Comparison of ENCODE assay signal across 22 cellular contexts in the genomic region with DNA sequence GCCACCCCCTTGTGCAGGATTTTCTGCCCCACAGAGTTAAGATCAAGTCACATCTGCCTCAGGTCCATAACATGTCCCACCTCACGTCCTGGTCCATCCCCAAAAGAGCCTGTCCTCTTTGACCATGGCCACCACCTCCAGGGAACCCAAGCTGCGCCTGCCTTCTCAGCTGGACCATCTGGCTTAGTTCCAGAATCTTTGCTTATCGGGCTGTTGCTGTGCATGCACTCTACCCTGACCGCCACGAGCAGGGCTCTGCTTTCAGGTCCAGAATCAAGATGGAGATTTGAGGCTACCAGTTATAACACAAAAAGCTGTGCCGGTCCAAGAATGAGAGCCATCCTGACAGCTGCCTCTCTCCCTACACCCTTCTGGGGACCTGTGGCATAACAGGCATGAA.
"Had no signal": no experiment of that assay in that cellular context is flagged by ENCODE, and none has a peak within 500 bp of the region (broad histone marks: within the 10 kb centered on the region; RNA-seq: fewer than 3 reads in every experiment).

No MANE protein-coding gene starts in this region.

- H3K27me3 ChIP-seq: esophagus squamous epithelium, gastroesophageal sphincter had no signal

- H3K4me3 Mint-ChIP-seq: activated naive CD8-positive, alpha-beta T cell treated with anti-CD3 and anti-CD28 coated beads for 36 hours; activated T-helper 17 cell treated with anti-CD3 and anti-CD28 coated beads, Interleukin-2, amount 50 U/mL, for 72 hours; endodermal cell; mesothelial cell of epicardium; natural killer cell treated with Interleukin-12 subunit alpha and Interleukin-12 subunit beta and Interleukin-15 and Interleukin-18, amount 100 ng/mL, for 72 hours; type B pancreatic cell had no signal

- H3K4me1 ChIP-seq: esophagus squamous epithelium had no signal

- H3K4me1 Mint-ChIP-seq: activated T-helper 17 cell treated with anti-CD3 and anti-CD28 coated beads, Interleukin-2, amount 50 U/mL, for 72 hours; endodermal cell; mesothelial cell of epicardium had no signal

- H3K36me3 Mint-ChIP-seq: activated naive CD8-positive, alpha-beta T cell treated with anti-CD3 and anti-CD28 coated beads for 36 hours; mesothelial cell of epicardium; natural killer cell treated with Interleukin-12 subunit alpha and Interleukin-12 subunit beta and Interleukin-15 and Interleukin-18, amount 100 ng/mL, for 72 hours; type B pancreatic cell had no signal

- H3K27me3 Mint-ChIP-seq: activated naive CD8-positive, alpha-beta T cell treated with anti-CD3 and anti-CD28 coated beads for 36 hours had no signal

- H3K9me3 ChIP-seq: esophagus squamous epithelium, gastroesophageal sphincter, thoracic aorta had no signal

- H3K27ac ChIP-seq: esophagus squamous epithelium, gastroesophageal sphincter, thoracic aorta had no signal

- H3K4me3 ChIP-seq: esophagus squamous epithelium, gastroesophageal sphincter, thoracic aorta had no signal

- H3K36me3 ChIP-seq: esophagus squamous epithelium, gastroesophageal sphincter, thoracic aorta had no signal

- H3K27ac Mint-ChIP-seq: activated naive CD8-positive, alpha-beta T cell treated with anti-CD3 and anti-CD28 coated beads for 36 hours; activated T-helper 17 cell treated with anti-CD3 and anti-CD28 coated beads, Interleukin-2, amount 50 U/mL, for 72 hours; endodermal cell; mesothelial cell of epicardium; natural killer cell treated with Interleukin-12 subunit alpha and Interleukin-12 subunit beta and Interleukin-15 and Interleukin-18, amount 100 ng/mL, for 72 hours; type B pancreatic cell had no signal

- DNase-seq: activated CD4-positive, alpha-beta T cell treated with anti-CD3 and anti-CD28 coated beads for 48 hours; activated naive CD4-positive, alpha-beta T cell; activated naive CD8-positive, alpha-beta T cell treated with anti-CD3 and anti-CD28 coated beads for 36 hours; activated T-cell treated with anti-CD3 and anti-CD28 coated beads, Interleukin-2, amount 50 U/mL, for 1 hour; cortex of kidney; endodermal cell; esophagus squamous epithelium; head of caudate nucleus; hypothalamus; left ventricle myocardium superior; mammary epithelial cell; stimulated activated CD4-positive, alpha-beta T cell treated with anti-CD3 and anti-CD28 coated beads, Interleukin-2, amount 100 ng/mL, for 48 hours; stimulated activated CD8-positive, alpha-beta memory T cell treated with anti-CD3 and anti-CD28 coated beads, Interleukin-4, amount 100 ng/mL, for 48 hours; stimulated activated naive CD4-positive, alpha-beta T cell treated with Interleukin-2 at 50 U/mL for 16 hours; T1000 had no signal

- H3K9me3 Mint-ChIP-seq: activated naive CD8-positive, alpha-beta T cell treated with anti-CD3 and anti-CD28 coated beads for 36 hours; endodermal cell; natural killer cell treated with Interleukin-12 subunit alpha and Interleukin-12 subunit beta and Interleukin-15 and Interleukin-18, amount 100 ng/mL, for 72 hours; type B pancreatic cell had no signal

- FAIRE-seq: astrocyte had no signal

- ATAC-seq: activated T-helper 17 cell treated with anti-CD3 and anti-CD28 coated beads, Interleukin-2, amount 50 U/mL, for 72 hours; gastroesophageal sphincter; left ventricle myocardium superior; natural killer cell treated with Interleukin-12 subunit alpha and Interleukin-12 subunit beta and Interleukin-15 and Interleukin-18, amount 100 ng/mL, for 72 hours had no signal
